ENCODE assay signal across 19 cellular contexts in genomic region chr5:67294266-67294938, GRCh38.
DNase-seq lines count a peak whose midpoint lies in the region; TF ChIP-seq lines count a peak whose summit lies in the region.
"Had no signal": no experiment of that assay in that cellular context is flagged by ENCODE, and none has a peak within 500 bp of the region (broad histone marks: within the 10 kb centered on the region; RNA-seq: fewer than 3 reads in every experiment).

No MANE protein-coding gene starts in this region.

- H3K4me3 Mint-ChIP-seq in MCF 10A (ENCODE audit: unreplicated experiment) = no peak overlapping the region

- no peaks in the 10 kb centered on the region for H3K27me3 Mint-ChIP-seq in MCF 10A (ENCODE audit: insufficient read depth, unreplicated experiment)

- intact Hi-C loops in MCF 10A (cut with micrococcal nuclease) (no loop called here), breast epithelium (cut with DNase I; ENCODE audit: low total_unique reads) (no loop called here), uterus (cut with DNase I; ENCODE audit: low total_unique reads) (no loop called here), OCI-LY7 (cut with micrococcal nuclease; ENCODE audit: unreplicated experiment) (no loop called here)

- in situ Hi-C loops in brain microvascular endothelial cell (cut with HindIII; ENCODE audit: low pct_ligation_motif_present, low sequenced_read_pairs) = no loop called here

- H3K27me3 ChIP-seq in breast epithelium (no peaks in the 10 kb centered on the region), rectal smooth muscle tissue (ENCODE audit: control insufficient read depth, insufficient read depth, low read length) (no peaks in the 10 kb centered on the region), uterus (no peaks in the 10 kb centered on the region), brain microvascular endothelial cell (replicated peaks) (no peaks in the 10 kb centered on the region)

- no peak overlapping the region for H3K9ac ChIP-seq in rectal smooth muscle tissue (ENCODE audit: low read length)
- H3K9ac ChIP-seq: GM23248, KMS-11 had no signal

- TF ChIP-seq CTCF in MCF 10A (IDR thresholded peaks at IDR 0.05; ENCODE audit: unreplicated experiment) (no peak), breast epithelium (IDR thresholded peaks at IDR 0.05) (no peak), uterus (IDR thresholded peaks at IDR 0.05) (no peak), OCI-LY7 (conservative IDR thresholded peaks at IDR 0.05; ENCODE audit: low read length) (no peak), brain microvascular endothelial cell (IDR thresholded peaks at IDR 0.05; ENCODE audit: low read depth, low read length, missing control alignments) (no peak)

- no TSS peak for BruUV-seq in MCF 10A (replicated peaks; lab: Mats Ljungman, UMichigan)
- no TSS peak for BruUV-seq in OCI-LY7 (replicated peaks; lab: Mats Ljungman, UMichigan)

- H3K36me3 Mint-ChIP-seq in MCF 10A (ENCODE audit: insufficient read depth, unreplicated experiment) = peaks cover 6% of the 10 kb centered on the region

- DNase-seq in MCF 10A (ENCODE audit: unreplicated experiment) = no peak
- DNase-seq in breast epithelium (ENCODE audit: low spot score in 2 of 2) = no peak
- DNase-seq in iris pigment epithelial cell (ENCODE audit: low read depth) = peak; percentile 30
- DNase-seq in uterus = no peak
- DNase-seq in OCI-LY7 (ENCODE audit: low spot score) = no peak
- no peak for DNase-seq in NOMO-1 treated with dmso at 0.1 percent for 144 hours (lab: John Stamatoyannopoulos, UW; ENCODE audit: unreplicated experiment)
- no peak for DNase-seq in brain microvascular endothelial cell
- DNase-seq: AML-193, COR-L47, DMS 273 treated with DMSO at 0.1 percent for 48 hours, GM23248, NCI-H1417 treated with DMSO at 0.1 percent for 48 hours, NCI-H187 treated with DMSO at 0.1 percent for 48 hours, NCI-H2171, NCI-H526 had no signal

- H3K27ac Mint-ChIP-seq in MCF 10A (ENCODE audit: low read depth, unreplicated experiment) = peak overlapping the region; percentile 76

- H3K9me3 Mint-ChIP-seq in MCF 10A (ENCODE audit: unreplicated experiment) = peaks cover 6% of the 10 kb centered on the region

- H2AFZ ChIP-seq in OCI-LY7 (ENCODE audit: low read length) = no peak overlapping the region
- H2AFZ ChIP-seq: GM23248 had no signal

- H3K27ac ChIP-seq in breast epithelium (no peak overlapping the region), rectal smooth muscle tissue (ENCODE audit: low read depth, low read length) (peak overlapping the region; percentile 28), uterus (peak overlapping the region; percentile 74 to 85), OCI-LY7 (ENCODE audit: low read depth, low read length, poor library complexity, severe bottlenecking) (no peak overlapping the region), brain microvascular endothelial cell (no peak overlapping the region)
- H3K27ac ChIP-seq: 22Rv1, GM23248, KMS-11 had no signal

- CTCF ChIA-PET in MCF 10A (lab: Yijun Ruan, JAX) = no interaction called here
- CTCF ChIA-PET in OCI-LY7 (lab: Charles Lee; ENCODE audit: unreplicated experiment) = no interaction called here

- no peaks in the 10 kb centered on the region for H3K36me3 ChIP-seq in breast epithelium
- no peaks in the 10 kb centered on the region for H3K36me3 ChIP-seq in rectal smooth muscle tissue (ENCODE audit: control insufficient read depth, insufficient read depth, low read length)
- H3K36me3 ChIP-seq in uterus = no peaks in the 10 kb centered on the region
- no peaks in the 10 kb centered on the region for H3K36me3 ChIP-seq in OCI-LY7 (ENCODE audit: insufficient read depth, low read length)
- no peaks in the 10 kb centered on the region for H3K36me3 ChIP-seq in brain microvascular endothelial cell (replicated peaks)
- H3K36me3 ChIP-seq: HAP-1 had no signal

- peaks cover 35% of the 10 kb centered on the region for H3K4me1 Mint-ChIP-seq in MCF 10A (ENCODE audit: insufficient read depth, unreplicated experiment)

- no peaks in the 10 kb centered on the region for H3K79me2 ChIP-seq in OCI-LY7 (ENCODE audit: insufficient read depth, low read depth, low read length)

- TF ChIP-seq POLR2A in breast epithelium (IDR thresholded peaks at IDR 0.05) (no peak), uterus (IDR thresholded peaks at IDR 0.05) (no peak)

- H3K4me1 ChIP-seq in breast epithelium (no peaks in the 10 kb centered on the region), rectal smooth muscle tissue (ENCODE audit: control insufficient read depth, insufficient read depth, low read length) (peaks cover 30% of the 10 kb centered on the region), uterus (peaks cover 3 to 16% of the 10 kb centered on the region in 2 donors), OCI-LY7 (ENCODE audit: insufficient read depth, low read length, poor library complexity, severe bottlenecking) (no peaks in the 10 kb centered on the region)

- POLR2A ChIA-PET in MCF 10A (lab: Yijun Ruan, JAX) (interaction anchor here (0.9 to 2.0 kb wide), 7 partner anchors 9 to 472 kb away, joined by 3 to 5 read pairs (median 4); no protein-coding TSS in a partner anchor), OCI-LY7 (lab: Charles Lee) (no interaction called here)

- H3K4me3 ChIP-seq in breast epithelium (no peak overlapping the region), rectal smooth muscle tissue (ENCODE audit: low read length) (no peak overlapping the region), uterus (no peak overlapping the region), OCI-LY7 (ENCODE audit: low read depth, low read length, poor library complexity, severe bottlenecking) (no peak overlapping the region), brain microvascular endothelial cell (ENCODE audit: low read depth, low read length) (no peak overlapping the region)
- H3K4me3 ChIP-seq: GM23248, HAP-1 had no signal

- no peaks in the 10 kb centered on the region for H4K20me1 ChIP-seq in OCI-LY7 (ENCODE audit: insufficient read depth, low read length)

- H3K9me2 ChIP-seq in OCI-LY7 (ENCODE audit: insufficient read depth, low read length) = no peaks in the 10 kb centered on the region

- no peak overlapping the region for H3K4me2 ChIP-seq in OCI-LY7 (ENCODE audit: low read length)
- H3K4me2 ChIP-seq: KMS-11 had no signal

- no peaks in the 10 kb centered on the region for H3K9me3 ChIP-seq in breast epithelium
- H3K9me3 ChIP-seq in uterus = no peaks in the 10 kb centered on the region
- no peaks in the 10 kb centered on the region for H3K9me3 ChIP-seq in OCI-LY7 (ENCODE audit: low read length)
- H3K9me3 ChIP-seq: HAP-1 had no signal

Comparison
In these comparisons a context has a peak if more than half of its experiments do, and no peak if none do; other contexts are left out.
1. H3K27ac ChIP-seq: peak in rectal smooth muscle tissue (single experiment) and uterus (2 of 2); none in breast epithelium (0 of 2), OCI-LY7 (single experiment) and brain microvascular endothelial cell (single experiment).